ENCODE assay signal across 8 cellular contexts in the genomic region with DNA sequence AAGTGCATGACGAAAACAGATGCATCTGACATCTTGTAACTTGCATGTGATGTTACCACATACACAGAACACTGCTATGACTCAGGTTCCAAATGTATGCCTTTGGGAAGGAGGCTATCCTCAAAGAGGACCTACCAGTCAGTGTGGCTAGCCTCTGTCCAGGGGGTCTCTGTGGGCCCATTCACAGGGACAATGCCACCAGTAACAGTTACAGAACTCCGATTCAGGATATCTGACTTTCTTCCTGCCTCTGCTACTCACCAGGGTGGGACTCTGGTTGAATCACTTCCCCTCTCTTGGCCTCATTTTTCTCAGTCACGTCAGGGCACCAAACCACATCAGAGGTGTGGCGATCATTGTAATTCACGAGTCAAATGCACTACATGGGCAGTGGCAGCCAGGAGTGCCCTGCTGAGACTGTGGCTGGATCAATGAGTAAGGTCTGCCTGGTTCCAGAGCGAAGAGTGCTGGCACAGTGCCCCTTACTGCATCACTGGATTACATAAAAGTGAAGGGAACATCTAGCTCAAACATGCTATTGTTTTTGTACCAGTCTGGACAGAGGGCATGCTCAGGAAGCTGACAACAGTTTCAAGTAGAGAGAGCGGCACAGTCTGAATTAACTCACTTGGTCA. TPM values are rescaled to one million over a fixed set of nuclear protein-coding genes. Genes with fewer than 3 reads are reported as not detected.
A peak's percentile ranks its signal among the peaks of the same experiment; 100 is the strongest.
DNase-seq lines count a peak whose midpoint lies in the region; ATAC-seq and TF ChIP-seq lines count a peak whose summit lies in the region.

No MANE protein-coding gene starts in this region.

- WGBS in esophagus squamous epithelium, 2 donors: 24 to 31% methylated on average over 7 of the region's 7 CpGs

- no peaks in the 10 kb centered on the region for H3K27me3 Mint-ChIP-seq in activated CD8-positive, alpha-beta T cell treated with anti-CD3 and anti-CD28 coated beads, Interleukin-2, amount 10 ng/mL, durations not matched to agents 7 days and 5 days (ENCODE audit: low read depth)

- DNase-seq in activated CD8-positive, alpha-beta T cell treated with anti-CD3 and anti-CD28 coated beads, Interleukin-2, amount 10 ng/mL, durations not matched to agents 7 days and 5 days: peak; percentile 56
- DNase-seq in esophagus squamous epithelium (lab: John Stamatoyannopoulos, UW) (peak; percentile 10), pons (ENCODE audit: low spot score) (peak; percentile 95), GM13977 (ENCODE audit: low spot score) (no peak)

- TF ChIP-seq CTCF in esophagus squamous epithelium (IDR thresholded peaks at IDR 0.05) (peak in 1 of 6 experiments; percentile 26), GM13977 (IDR thresholded peaks at IDR 0.05; ENCODE audit: extremely low read depth, insufficient read depth, missing control alignments) (no peak)

- H3K27ac Mint-ChIP-seq in activated CD8-positive, alpha-beta T cell treated with anti-CD3 and anti-CD28 coated beads, Interleukin-2, amount 10 ng/mL, durations not matched to agents 7 days and 5 days: peak overlapping the region; percentile 82

- CTCF ChIA-PET in activated CD8-positive, alpha-beta T cell treated with anti-CD3 and anti-CD28 coated beads, Interleukin-2, amount 10 ng/mL, durations not matched to agents 7 days and 5 days (lab: Charles Lee): interaction anchor here (0.6 to 2.1 kb wide), 5 partner anchors 7 to 93 kb away, joined by 3 to 7 read pairs (median 3); a partner anchor contains a TSS

- peaks cover 34% of the 10 kb centered on the region for H3K36me3 Mint-ChIP-seq in activated CD8-positive, alpha-beta T cell treated with anti-CD3 and anti-CD28 coated beads, Interleukin-2, amount 10 ng/mL, durations not matched to agents 7 days and 5 days (ENCODE audit: low read depth)

- H3K4me1 ChIP-seq in esophagus squamous epithelium: peaks cover 16 to 75% (median 36%) of the 10 kb centered on the region in 3 donors

- in situ Hi-C loops in GM13977 (cut with MboI; ENCODE audit: low pct_unique_long_range_greater_than_20kb, low sequenced_read_pairs, unreplicated experiment): loop anchor here (25.0 kb wide), 1 partner anchor 233 kb away; no protein-coding TSS in a partner anchor

- no peak for TF ChIP-seq POLR2A in esophagus squamous epithelium (IDR thresholded peaks at IDR 0.05)

- no peak overlapping the region for H3K4me3 ChIP-seq in esophagus squamous epithelium

- peak overlapping the region; percentile 3 for H3K4me3 Mint-ChIP-seq in activated CD8-positive, alpha-beta T cell treated with anti-CD3 and anti-CD28 coated beads, Interleukin-2, amount 10 ng/mL, durations not matched to agents 7 days and 5 days

- H3K36me3 ChIP-seq in esophagus squamous epithelium: peaks cover 0 to 52% (median 0%) of the 10 kb centered on the region in 3 donors

- H3K4me1 Mint-ChIP-seq in activated CD8-positive, alpha-beta T cell treated with anti-CD3 and anti-CD28 coated beads, Interleukin-2, amount 10 ng/mL, durations not matched to agents 7 days and 5 days (ENCODE audit: low read depth): peaks cover 52% of the 10 kb centered on the region

- POLR2A ChIA-PET in activated CD8-positive, alpha-beta T cell treated with anti-CD3 and anti-CD28 coated beads, Interleukin-2, amount 10 ng/mL, durations not matched to agents 7 days and 5 days (lab: Charles Lee): interaction anchor here (0.5 to 5.8 kb wide), 2 partner anchors 26 to 181 kb away, joined by 3 to 32 read pairs; a partner anchor contains a TSS

- peak overlapping the region; percentile 65 to 84 (median 77) for H3K27ac ChIP-seq in esophagus squamous epithelium

- H3K27me3 ChIP-seq in esophagus squamous epithelium: no peaks in the 10 kb centered on the region

- ATAC-seq in GM18861 (IDR thresholded peaks at IDR 0.05; ENCODE audit: unreplicated experiment) (peak; percentile 60), HG03196 (IDR thresholded peaks at IDR 0.05; ENCODE audit: unreplicated experiment) (peak; percentile 46), GM21529 (IDR thresholded peaks at IDR 0.05; ENCODE audit: unreplicated experiment) (no peak), HG02870 (IDR thresholded peaks at IDR 0.05; ENCODE audit: unreplicated experiment) (no peak)
- ATAC-seq in activated CD8-positive, alpha-beta T cell treated with anti-CD3 and anti-CD28 coated beads, Interleukin-2, amount 10 ng/mL, durations not matched to agents 7 days and 5 days: peak; percentile 41

- no peaks in the 10 kb centered on the region for H3K9me3 Mint-ChIP-seq in activated CD8-positive, alpha-beta T cell treated with anti-CD3 and anti-CD28 coated beads, Interleukin-2, amount 10 ng/mL, durations not matched to agents 7 days and 5 days (ENCODE audit: insufficient read depth)

- intact Hi-C loops in esophagus squamous epithelium (cut with DNase I): loop anchor here (10.0 kb wide), 1 partner anchor 300 kb away; a partner anchor contains a TSS

- H3K9me3 ChIP-seq in esophagus squamous epithelium: no peaks in the 10 kb centered on the region

RNA-seq across cellular contexts. Expression of a gene that starts 13.2 kb away (rescaled TPM):
- 10 to 100 TPM; 45.2 to 46.6 TPM for total RNA-seq in activated CD8-positive, alpha-beta T cell treated with anti-CD3 and anti-CD28 coated beads, Interleukin-2, amount 10 ng/mL, durations not matched to agents 7 days and 5 days
- 100 to 1,000 TPM in 1 of 4 donors, 10 to 100 TPM in 3; 56.0 to 109 (median 74.5) TPM for total RNA-seq in esophagus squamous epithelium

RNA-seq across cellular contexts. Expression of a gene that starts 26.6 kb away (rescaled TPM):
- 100 to 1,000 TPM; 193 to 213 TPM for total RNA-seq in activated CD8-positive, alpha-beta T cell treated with anti-CD3 and anti-CD28 coated beads, Interleukin-2, amount 10 ng/mL, durations not matched to agents 7 days and 5 days
- 100 to 1,000 TPM in 3 of 4 donors, 10 to 100 TPM in 1; 99.8 to 119 (median 109) TPM for total RNA-seq in esophagus squamous epithelium

RNA-seq across cellular contexts. Expression of a gene that starts 58.5 kb away (rescaled TPM):
- not detected for total RNA-seq in activated CD8-positive, alpha-beta T cell treated with anti-CD3 and anti-CD28 coated beads, Interleukin-2, amount 10 ng/mL, durations not matched to agents 7 days and 5 days
- total RNA-seq in esophagus squamous epithelium: 100 to 1,000 TPM in 1 of 4 donors, 10 to 100 TPM in 3; 14.9 to 164 (median 61.9) TPM

Comparison
In these comparisons a context has a peak if more than half of its experiments do, and no peak if none do; other contexts are left out.
1. ATAC-seq: peak in GM18861 (single experiment), HG03196 (single experiment) and activated CD8-positive, alpha-beta T cell treated with anti-CD3 and anti-CD28 coated beads, Interleukin-2, amount 10 ng/mL, durations not matched to agents 7 days and 5 days (single experiment); none in GM21529 (single experiment) and HG02870 (single experiment).
2. RNA of a gene that starts 58.5 kb away (total RNA-seq): 14.9 to 164 TPM in esophagus squamous epithelium; not detected in activated CD8-positive, alpha-beta T cell treated with anti-CD3 and anti-CD28 coated beads, Interleukin-2, amount 10 ng/mL, durations not matched to agents 7 days and 5 days; every median in the first group is over 10 times any median in the second.